Comparison of ENCODE assay signal across 1 cellular context in genomic region chr6:159527351-159527750, GRCh38.
TF ChIP-seq lines count a peak whose summit lies in the region.

No MANE protein-coding gene starts in this region.

TF ChIP-seq in GM23338, 12 proteins besides CTCF, POLR2A, EP300 and RAD21 (continued from another document):
- TF ChIP-seq ZNF462 (CRISPR knock-in tag; IDR thresholded peaks at IDR 0.05) (no peak), JUNB (IDR thresholded peaks at IDR 0.05; ENCODE audit: unreplicated experiment) (no peak), STAT1 (IDR thresholded peaks at IDR 0.05; ENCODE audit: unreplicated experiment) (no peak), POLR2AphosphoS5 (IDR thresholded peaks at IDR 0.05; ENCODE audit: low read depth) (no peak), ZNF331 (CRISPR knock-in tag; IDR thresholded peaks at IDR 0.05; ENCODE audit: low read depth) (no peak), ETS1 (IDR thresholded peaks at IDR 0.05) (no peak), REST (IDR thresholded peaks at IDR 0.05; ENCODE audit: unreplicated experiment) (no peak)
